Comparison of ENCODE assay signal across 29 cellular contexts in the genomic region with DNA sequence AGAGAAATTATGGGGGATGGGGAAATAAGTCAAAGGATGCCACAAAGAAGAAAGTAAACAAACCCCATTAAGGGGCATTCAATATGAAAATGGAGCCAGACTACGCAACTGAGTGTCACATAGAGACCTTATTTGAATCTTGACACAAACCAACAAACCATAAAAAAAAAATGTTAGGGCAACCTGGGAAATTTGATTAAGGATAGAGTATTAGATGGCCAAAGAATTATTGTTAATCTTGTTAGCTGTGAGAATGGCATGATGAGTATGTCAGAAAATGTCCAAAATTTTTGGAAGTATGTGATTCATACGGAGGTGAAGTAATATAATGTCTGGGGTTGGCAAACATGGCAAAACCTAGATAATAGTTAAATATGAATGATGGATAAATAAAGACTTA.
"Had no signal": no experiment of that assay in that cellular context is flagged by ENCODE, and none has a peak within 500 bp of the region (broad histone marks: within the 10 kb centered on the region; RNA-seq: fewer than 3 reads in every experiment).

No MANE protein-coding gene starts in this region.

- H3K27me3 ChIP-seq: neural progenitor cell, neutrophil, ovary, pancreas, right atrium auricular region, right lobe of liver, spleen had no signal

- DNase-seq: naive B cell; naive thymus-derived CD4-positive, alpha-beta T cell; naive thymus-derived CD8-positive, alpha-beta T cell; natural killer cell; nephron progenitor cell; nucleus accumbens; occipital lobe; ovary; pancreas; posterior cingulate gyrus; psoas muscle; retina; right cardiac atrium; right lobe of liver; small intestine; spleen; stimulated activated CD4-positive, alpha-beta T cell treated with anti-CD3 and anti-CD28 coated beads, Interleukin-12 subunit alpha, Interleukin-12 subunit beta, amount 100 ng/mL, for 4 hours; stimulated activated CD4-positive, alpha-beta T cell treated with anti-CD3 and anti-CD28 coated beads, Interleukin-15, amount 100 ng/mL, for 24 hours; stimulated activated CD4-positive, alpha-beta T cell treated with anti-CD3 and anti-CD28 coated beads, Interleukin-1b, Interleukin-23, amount 100 ng/mL, for 48 hours; stimulated activated CD4-positive, alpha-beta T cell treated with anti-CD3 and anti-CD28 coated beads, Interleukin-2, amount 100 ng/mL, for 24 hours had no signal

- H3K9ac ChIP-seq: neural progenitor cell, parathyroid adenoma had no signal

- H3K9me3 ChIP-seq: neutrophil, ovary, pancreas, prostate gland, psoas muscle, right atrium auricular region, right lobe of liver, spleen had no signal

- H3K27ac ChIP-seq: neural progenitor cell, neutrophil, ovary, pancreas, parathyroid adenoma, prostate gland, psoas muscle, right atrium auricular region, right lobe of liver, skin epidermis, spleen had no signal

- H3K4me1 ChIP-seq: neural progenitor cell, pancreas, prostate gland, psoas muscle, right atrium auricular region, right lobe of liver, spleen had no signal

- ATAC-seq: naive thymus-derived CD4-positive, alpha-beta T cell; naive thymus-derived CD8-positive, alpha-beta T cell; natural killer cell; natural killer cell treated with Interleukin-12 subunit alpha and Interleukin-12 subunit beta and Interleukin-15 and Interleukin-18, amount 100 ng/mL, for 72 hours; pancreas; psoas muscle; right cardiac atrium; right lobe of liver; sciatic nerve had no signal

- H3K4me3 ChIP-seq: neural progenitor cell, ovary, pancreas, prostate gland, psoas muscle, right atrium auricular region, right lobe of liver, skin epidermis, smooth muscle cell, spleen had no signal

- H3K79me2 ChIP-seq: parathyroid adenoma had no signal

- H3K4me2 ChIP-seq: neural progenitor cell, smooth muscle cell had no signal

- H3K36me3 ChIP-seq: neural progenitor cell, neutrophil, ovary, pancreas, prostate gland, right atrium auricular region, spleen had no signal

- H2AFZ ChIP-seq: neural progenitor cell, parathyroid adenoma had no signal
